In the genomic region with DNA sequence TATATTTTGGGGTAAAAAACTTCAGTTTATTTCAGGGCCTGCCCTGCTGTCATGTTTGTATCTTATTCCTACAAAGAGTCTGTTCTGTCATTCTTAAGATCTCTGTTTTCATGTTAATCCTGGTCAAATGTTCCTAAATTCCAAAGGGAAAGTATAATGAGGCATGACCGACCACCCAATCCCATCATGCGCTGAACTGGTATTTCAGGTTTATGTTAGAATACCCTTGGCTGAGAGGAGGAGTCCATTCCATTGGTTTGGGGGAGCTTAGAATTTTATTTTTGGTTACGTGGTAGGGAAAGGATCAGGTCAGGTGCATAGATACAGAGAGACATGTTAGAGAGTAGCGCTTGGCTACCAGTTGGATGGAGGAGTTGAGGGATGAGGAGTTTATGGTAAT, we compare ENCODE assay signal across 1 cellular context.
A peak's percentile ranks its signal among the peaks of the same experiment; 100 is the strongest.
TF ChIP-seq lines count a peak whose summit lies in the region.

No MANE protein-coding gene starts in this region.

TF ChIP-seq in H1, 55 proteins besides CTCF, POLR2A, EP300 and RAD21:
- TF ChIP-seq RNF2 (IDR thresholded peaks at IDR 0.05; ENCODE audit: borderline replicate concordance, low read depth, low read length, missing control alignments, poor library complexity, severe bottlenecking), result no peak
- peak; percentile 35 for TF ChIP-seq ASH2L (IDR thresholded peaks at IDR 0.05; ENCODE audit: low read length)
- TF ChIP-seq, protein P1, sequence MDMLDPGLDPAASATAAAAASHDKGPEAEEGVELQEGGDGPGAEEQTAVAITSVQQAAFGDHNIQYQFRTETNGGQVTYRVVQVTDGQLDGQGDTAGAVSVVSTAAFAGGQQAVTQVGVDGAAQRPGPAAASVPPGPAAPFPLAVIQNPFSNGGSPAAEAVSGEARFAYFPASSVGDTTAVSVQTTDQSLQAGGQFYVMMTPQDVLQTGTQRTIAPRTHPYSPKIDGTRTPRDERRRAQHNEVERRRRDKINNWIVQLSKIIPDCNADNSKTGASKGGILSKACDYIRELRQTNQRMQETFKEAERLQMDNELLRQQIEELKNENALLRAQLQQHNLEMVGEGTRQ (IDR thresholded peaks at IDR 0.05; ENCODE audit: low read length), result no peak
- TF ChIP-seq POLR2AphosphoS5 (IDR thresholded peaks at IDR 0.05; ENCODE audit: low read depth, low read length), result no peak
- TF ChIP-seq CREB1 (IDR thresholded peaks at IDR 0.05), result no peak
- TF ChIP-seq SP1 (IDR thresholded peaks at IDR 0.05; ENCODE audit: low read depth, low read length), result peak; percentile 37; the same call in 1 of the 2 replicates
- no peak for TF ChIP-seq ZNF274 (IDR thresholded peaks at IDR 0.05; ENCODE audit: borderline replicate concordance, extremely low read depth, low read length)
- no peak for TF ChIP-seq CEBPB (IDR thresholded peaks at IDR 0.05; ENCODE audit: low read depth, low read length)
- TF ChIP-seq CHD1 (IDR thresholded peaks at IDR 0.05; ENCODE audit: low read depth, low read length), result no peak
- TF ChIP-seq SUZ12 (IDR thresholded peaks at IDR 0.05; ENCODE audit: low read length), result no peak
- no peak for TF ChIP-seq KDM4A (IDR thresholded peaks at IDR 0.05; ENCODE audit: low read depth, low read length, severe bottlenecking)
- TF ChIP-seq, protein P2, sequence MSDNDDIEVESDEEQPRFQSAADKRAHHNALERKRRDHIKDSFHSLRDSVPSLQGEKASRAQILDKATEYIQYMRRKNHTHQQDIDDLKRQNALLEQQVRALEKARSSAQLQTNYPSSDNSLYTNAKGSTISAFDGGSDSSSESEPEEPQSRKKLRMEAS (IDR thresholded peaks at IDR 0.05), result no peak
- TF ChIP-seq FOSL1 (IDR thresholded peaks at IDR 0.05; ENCODE audit: insufficient read depth, low read depth, low read length), result no peak
- TF ChIP-seq TEAD4 (IDR thresholded peaks at IDR 0.05; ENCODE audit: low read depth, low read length), result no peak
- TF ChIP-seq ATF2 (IDR thresholded peaks at IDR 0.05; ENCODE audit: low read length), result no peak
- TF ChIP-seq NANOG (IDR thresholded peaks at IDR 0.05; ENCODE audit: insufficient read depth, low read depth, low read length, poor library complexity, severe bottlenecking), result no peak
TF ChIP-seq in H1: peak in this region for 2.
